21 cellular contexts compared by ENCODE assay signal in the genomic region with DNA sequence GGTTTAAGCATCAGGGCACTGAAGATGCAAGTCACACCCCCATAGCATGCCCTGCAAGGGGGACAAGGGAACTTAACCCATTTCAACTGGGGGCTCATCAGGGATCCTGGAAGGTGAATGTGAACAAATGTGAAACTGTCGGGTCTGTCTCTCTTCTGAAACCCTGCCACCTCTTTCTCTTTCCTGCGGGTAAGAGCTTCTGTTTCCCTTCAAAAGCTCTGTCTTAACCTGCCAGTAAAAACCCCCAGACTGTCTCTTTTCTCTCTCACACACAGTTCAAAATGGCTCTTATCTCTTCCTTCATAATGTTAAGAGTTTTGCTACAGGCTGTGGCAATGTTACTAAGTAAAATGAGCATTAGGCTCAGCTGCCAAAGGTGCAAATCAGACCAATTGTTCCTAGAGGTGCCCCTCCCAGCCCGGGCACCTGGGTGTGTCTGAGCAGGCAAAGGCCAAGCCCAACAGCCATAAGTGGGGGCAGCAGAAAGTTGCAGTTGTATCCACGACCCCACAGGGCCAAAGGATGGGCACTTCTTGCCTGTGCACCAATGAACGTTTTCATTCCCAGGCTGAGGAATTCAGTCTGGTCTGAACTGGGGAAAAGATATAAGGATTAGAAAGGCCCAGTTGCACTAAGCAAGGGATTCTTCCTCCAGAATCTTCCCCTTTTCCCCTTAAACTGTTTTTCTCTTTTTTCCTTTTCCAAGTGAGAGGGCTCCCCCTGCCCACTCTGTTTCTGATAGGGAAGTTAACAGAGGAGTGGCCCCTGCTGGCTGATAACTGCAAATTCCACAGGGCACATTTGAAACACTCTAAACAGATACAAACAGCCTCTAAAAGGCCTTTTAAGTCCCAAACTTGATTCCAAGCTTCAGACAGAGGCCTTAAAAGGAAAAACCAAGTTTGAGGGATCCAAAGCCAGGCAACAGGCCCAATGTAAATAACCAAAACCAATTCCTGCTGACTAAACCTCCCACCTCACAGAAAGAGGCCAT.
DNase-seq lines count a peak whose midpoint lies in the region; ATAC-seq, FAIRE-seq and TF ChIP-seq lines count a peak whose summit lies in the region.
"Had no signal": no experiment of that assay in that cellular context is flagged by ENCODE, and none has a peak within 500 bp of the region (broad histone marks: within the 10 kb centered on the region; RNA-seq: fewer than 3 reads in every experiment).

No MANE protein-coding gene starts in this region.

- H3K9me3 ChIP-seq in Caco-2 (no peaks in the 10 kb centered on the region), upper lobe of right lung (no peaks in the 10 kb centered on the region)
- H3K9me3 ChIP-seq: breast epithelium, pancreas, upper lobe of left lung had no signal

- no TSS peak for BruUV-seq in Caco-2 (replicated peaks; lab: Mats Ljungman, UMichigan)

- no peaks in the 10 kb centered on the region for H3K27me3 Mint-ChIP-seq in Caco-2 (ENCODE audit: insufficient read depth, unreplicated experiment)
- H3K27me3 Mint-ChIP-seq: activated B cell treated with CpG ODN at 0.5 μM for 24 hours; B cell; stimulated activated memory B cell treated with anti-CD40 and anti-IgM and Interleukin-4, amounts not matched to agents 10 μg/mL and 1 μg/mL and 100 μg/mL, for 72 hours had no signal

- H3K4me3 ChIP-seq in Caco-2 (ENCODE audit: low read depth, low read length) (no peak overlapping the region), upper lobe of right lung (no peak overlapping the region)
- H3K4me3 ChIP-seq: breast epithelium, pancreas, skin epidermis, upper lobe of left lung had no signal

- H3K27ac Mint-ChIP-seq in Caco-2 (ENCODE audit: unreplicated experiment) = no peak overlapping the region
- no peak overlapping the region for H3K27ac Mint-ChIP-seq in activated naive CD4-positive, alpha-beta T cell treated with anti-CD3 and anti-CD28 coated beads, Interleukin-2, amount 50 U/mL, for 72 hours
- H3K27ac Mint-ChIP-seq: activated B cell treated with CpG ODN at 0.5 μM for 24 hours; B cell; stimulated activated memory B cell treated with anti-CD40 and anti-IgM and Interleukin-4, amounts not matched to agents 10 μg/mL and 1 μg/mL and 100 μg/mL, for 72 hours had no signal

- CTCF ChIA-PET in Caco-2 (lab: Charles Lee) = no interaction called here

- H3K36me3 Mint-ChIP-seq in Caco-2 (ENCODE audit: insufficient read depth, unreplicated experiment) = peaks cover 5% of the 10 kb centered on the region
- peaks cover 0 to 17% of the 10 kb centered on the region in 2 donors for H3K36me3 Mint-ChIP-seq in activated naive CD4-positive, alpha-beta T cell treated with anti-CD3 and anti-CD28 coated beads, Interleukin-2, amount 50 U/mL, for 72 hours
- H3K36me3 Mint-ChIP-seq: stimulated activated memory B cell treated with anti-CD40 and anti-IgM and Interleukin-4, amounts not matched to agents 10 μg/mL and 1 μg/mL and 100 μg/mL, for 72 hours had no signal

- H3K4me3 Mint-ChIP-seq in Caco-2 (ENCODE audit: unreplicated experiment) = no peak overlapping the region
- H3K4me3 Mint-ChIP-seq: activated B cell treated with CpG ODN at 0.5 μM for 24 hours; B cell; stimulated activated memory B cell treated with anti-CD40 and anti-IgM and Interleukin-4, amounts not matched to agents 10 μg/mL and 1 μg/mL and 100 μg/mL, for 72 hours had no signal

- peak; percentile 14; the same call in 1 of the 2 replicates for TF ChIP-seq RAD21 in Ishikawa (IDR thresholded peaks at IDR 0.05; ENCODE audit: low read depth)

- no peak for ATAC-seq in activated naive CD4-positive, alpha-beta T cell treated with anti-CD3 and anti-CD28 coated beads, Interleukin-2, amount 50 U/mL, for 72 hours
- ATAC-seq in upper lobe of right lung = no peak
- ATAC-seq: pancreas; stimulated activated memory B cell treated with anti-CD40 and anti-IgM and Interleukin-4, amounts not matched to agents 10 μg/mL and 1 μg/mL and 100 μg/mL, for 72 hours had no signal

- H3K9me3 Mint-ChIP-seq in Caco-2 (ENCODE audit: unreplicated experiment) = peaks cover 17% of the 10 kb centered on the region
- peaks cover 26 to 37% of the 10 kb centered on the region in 2 donors for H3K9me3 Mint-ChIP-seq in activated naive CD4-positive, alpha-beta T cell treated with anti-CD3 and anti-CD28 coated beads, Interleukin-2, amount 50 U/mL, for 72 hours

- POLR2A ChIA-PET in Caco-2 (lab: Charles Lee) = no interaction called here

- H3K27ac ChIP-seq in upper lobe of right lung = no peak overlapping the region
- H3K27ac ChIP-seq: breast epithelium, pancreas, skin epidermis, upper lobe of left lung had no signal

- DNase-seq in Caco-2 (peak in 1 of 2 experiments; percentile 16), amniotic epithelial cell (ENCODE audit: low read depth) (peak; percentile 12), left kidney (ENCODE audit: low read depth, low spot score) (peak; percentile 21), GM19239 (ENCODE audit: insufficient read length, low spot score) (no peak), upper lobe of right lung (no peak)
- DNase-seq in activated naive CD4-positive, alpha-beta T cell treated with anti-CD3 and anti-CD28 coated beads, Interleukin-2, amount 50 U/mL, for 72 hours (ENCODE audit: low spot score in 2 of 2) = no peak
- DNase-seq: activated B cell treated with CpG ODN at 0.5 μM for 24 hours; activated gamma-delta T cell treated with Interleukin-2 at 50 U/mL for 16 hours; DND-41; effector memory CD4-positive, alpha-beta T cell; IMR-90; NCI-H1105 treated with DMSO at 0.1 percent for 48 hours; NCI-H2227 treated with DMSO at 0.1 percent for 48 hours; pancreas had no signal

- H3K36me3 ChIP-seq in Caco-2 (ENCODE audit: control insufficient read depth, insufficient read depth, low read length) (no peaks in the 10 kb centered on the region), upper lobe of right lung (no peaks in the 10 kb centered on the region)
- H3K36me3 ChIP-seq: breast epithelium, pancreas, upper lobe of left lung had no signal

- H3K4me1 Mint-ChIP-seq in Caco-2 (ENCODE audit: low read depth, unreplicated experiment) = peaks cover 9% of the 10 kb centered on the region
- H3K4me1 Mint-ChIP-seq: activated B cell treated with CpG ODN at 0.5 μM for 24 hours; B cell; stimulated activated memory B cell treated with anti-CD40 and anti-IgM and Interleukin-4, amounts not matched to agents 10 μg/mL and 1 μg/mL and 100 μg/mL, for 72 hours had no signal

- no peaks in the 10 kb centered on the region for H3K27me3 ChIP-seq in Caco-2 (replicated peaks; ENCODE audit: control insufficient read depth, insufficient read depth, low read length)
- H3K27me3 ChIP-seq in upper lobe of right lung = no peaks in the 10 kb centered on the region
- H3K27me3 ChIP-seq: breast epithelium, pancreas, upper lobe of left lung had no signal

- TF ChIP-seq EP300 in Ishikawa (IDR thresholded peaks at IDR 0.05; ENCODE audit: borderline replicate concordance) = no peak

- H3K4me1 ChIP-seq in Caco-2 (peaks cover 12% of the 10 kb centered on the region), upper lobe of right lung (no peaks in the 10 kb centered on the region)
- H3K4me1 ChIP-seq: breast epithelium, pancreas, upper lobe of left lung had no signal

- TF ChIP-seq CTCF in Caco-2 (IDR thresholded peaks at IDR 0.05; ENCODE audit: insufficient read depth in 1 of 2, low read depth in 1 of 2, low read length in 1 of 2, severe bottlenecking in 1 of 2, unreplicated experiment in 1 of 2) (peak; percentile 18 to 35), upper lobe of right lung (IDR thresholded peaks at IDR 0.05) (no peak)

- FAIRE-seq in GM19239 (lab: Jason Lieb, UNC) = no peak
- FAIRE-seq: pancreas, RCC 7860 had no signal

- intact Hi-C loops in Caco-2 (cut with micrococcal nuclease; ENCODE audit: unreplicated experiment) (no loop called here), upper lobe of right lung (cut with DNase I) (no loop called here)

TF ChIP-seq in Ishikawa, 13 proteins besides CTCF, POLR2A, EP300 and RAD21:
- TF ChIP-seq CREB1 (IDR thresholded peaks at IDR 0.05; ENCODE audit: low read depth) (no peak), NFIC (IDR thresholded peaks at IDR 0.05) (no peak)
- TF ChIP-seq, protein P1, sequence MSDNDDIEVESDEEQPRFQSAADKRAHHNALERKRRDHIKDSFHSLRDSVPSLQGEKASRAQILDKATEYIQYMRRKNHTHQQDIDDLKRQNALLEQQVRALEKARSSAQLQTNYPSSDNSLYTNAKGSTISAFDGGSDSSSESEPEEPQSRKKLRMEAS (IDR thresholded peaks at IDR 0.05) = no peak
- TF ChIP-seq, protein P2, sequence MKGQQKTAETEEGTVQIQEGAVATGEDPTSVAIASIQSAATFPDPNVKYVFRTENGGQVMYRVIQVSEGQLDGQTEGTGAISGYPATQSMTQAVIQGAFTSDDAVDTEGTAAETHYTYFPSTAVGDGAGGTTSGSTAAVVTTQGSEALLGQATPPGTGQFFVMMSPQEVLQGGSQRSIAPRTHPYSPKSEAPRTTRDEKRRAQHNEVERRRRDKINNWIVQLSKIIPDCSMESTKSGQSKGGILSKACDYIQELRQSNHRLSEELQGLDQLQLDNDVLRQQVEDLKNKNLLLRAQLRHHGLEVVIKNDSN (IDR thresholded peaks at IDR 0.05) = no peak

Comparison
In these comparisons a context has a peak if more than half of its experiments do, and no peak if none do; other contexts are left out.
1. DNase-seq: peak in amniotic epithelial cell (single experiment) and left kidney (single experiment); none in GM19239 (single experiment), activated naive CD4-positive, alpha-beta T cell treated with anti-CD3 and anti-CD28 coated beads, Interleukin-2, amount 50 U/mL, for 72 hours (0 of 2) and upper lobe of right lung (single experiment).